In the genomic region with DNA sequence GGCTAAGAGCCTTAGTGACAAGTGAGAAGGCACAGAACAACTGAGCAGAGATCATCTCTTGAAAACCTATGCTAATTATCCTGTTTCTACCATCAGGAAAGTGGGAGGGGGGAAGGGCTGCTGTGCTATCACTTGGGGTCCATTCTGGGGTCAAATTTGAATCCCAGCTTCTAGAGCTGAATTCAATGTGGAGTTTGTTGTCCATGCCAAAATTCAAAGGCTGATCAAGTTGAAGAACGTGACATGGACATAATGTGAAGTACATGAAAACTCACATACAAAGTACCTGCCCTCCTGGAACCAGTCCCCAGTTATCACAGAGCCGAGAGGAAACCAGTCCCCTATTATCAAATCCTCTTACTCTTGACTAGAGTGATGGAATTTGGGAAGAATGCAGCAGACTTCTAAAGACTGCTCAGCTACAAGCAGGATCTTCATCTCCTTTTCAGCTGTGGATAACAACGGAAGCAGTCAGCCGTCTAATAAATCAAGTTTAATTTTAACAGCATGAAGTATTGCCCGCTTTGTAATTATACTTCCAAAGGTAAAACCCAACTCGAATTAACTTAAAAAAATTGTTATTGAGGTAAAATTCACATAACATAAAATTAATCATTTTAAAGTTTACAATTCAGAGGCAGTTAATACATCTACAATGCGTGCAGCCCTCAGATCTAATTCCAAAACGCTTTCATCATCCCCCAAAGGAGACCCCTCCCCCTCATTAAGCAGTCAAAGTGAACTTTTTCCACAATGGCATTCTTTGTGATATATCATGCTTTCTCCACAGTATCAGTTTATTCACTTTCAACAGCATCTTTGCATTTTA, we compare ENCODE assay signal across 9 cellular contexts.
DNase-seq lines count a peak whose midpoint lies in the region; ATAC-seq, FAIRE-seq and TF ChIP-seq lines count a peak whose summit lies in the region.
"Had no signal": no experiment of that assay in that cellular context is flagged by ENCODE, and none has a peak within 500 bp of the region (broad histone marks: within the 10 kb centered on the region; RNA-seq: fewer than 3 reads in every experiment).

No MANE protein-coding gene starts in this region.

- DNase-seq in CD4-positive, alpha-beta memory T cell: no peak
- no peak for DNase-seq in Panc1 (ENCODE audit: low read depth, low spot score)
- no peak for DNase-seq in endothelial cell (ENCODE audit: low spot score)
- DNase-seq in non-pigmented ciliary epithelial cell (ENCODE audit: low read depth): peak; percentile 50
- DNase-seq in frontal cortex (ENCODE audit: low spot score in 2 of 2): no peak
- DNase-seq in BE2C: no peak
- no peak for DNase-seq in GOT3 (lab: John Stamatoyannopoulos, UW)
- DNase-seq: effector CD4-positive, alpha-beta T cell had no signal

- TF ChIP-seq CTCF in Panc1 (IDR thresholded peaks at IDR 0.05) (no peak), endothelial cell (IDR thresholded peaks at IDR 0.05; ENCODE audit: unreplicated experiment) (no peak), BE2C (IDR thresholded peaks at IDR 0.05; ENCODE audit: low read depth, low read length) (no peak)

- peaks cover 59 to 77% (median 69%) of the 10 kb centered on the region in 4 donors for H3K4me1 Mint-ChIP-seq in CD4-positive, alpha-beta memory T cell
- peaks cover 46% of the 10 kb centered on the region for H3K4me1 Mint-ChIP-seq in endothelial cell (ENCODE audit: unreplicated experiment)

- in situ Hi-C loops in Panc1 (cut with HindIII; ENCODE audit: low pct_unique_long_range_greater_than_20kb, low sequenced_read_pairs): no loop called here

- ATAC-seq in Panc1 (peak; percentile 2; the same call in 1 of the 2 replicates), HG03045 (IDR thresholded peaks at IDR 0.05; ENCODE audit: unreplicated experiment) (no peak)

- no peaks in the 10 kb centered on the region for H3K27me3 ChIP-seq in CD4-positive, alpha-beta memory T cell (ENCODE audit: insufficient read depth, low read length)
- H3K27me3 ChIP-seq in Panc1 (ENCODE audit: control insufficient read depth, insufficient read depth, low read length) (no peaks in the 10 kb centered on the region), BE2C (no peaks in the 10 kb centered on the region)

- BruUV-seq in Panc1 (replicated peaks; lab: Mats Ljungman, UMichigan): no TSS peak

- FAIRE-seq in frontal cortex (lab: Jason Lieb, UNC): no peak

- H3K9me3 Mint-ChIP-seq in CD4-positive, alpha-beta memory T cell: no peaks in the 10 kb centered on the region
- H3K9me3 Mint-ChIP-seq in endothelial cell (ENCODE audit: unreplicated experiment): no peaks in the 10 kb centered on the region

- peaks cover 5% of the 10 kb centered on the region for H3K36me3 ChIP-seq in CD4-positive, alpha-beta memory T cell (ENCODE audit: insufficient read depth, low read length)
- H3K36me3 ChIP-seq in Panc1 (ENCODE audit: control insufficient read depth, insufficient read depth, low read length) (peaks cover 24% of the 10 kb centered on the region), BE2C (no peaks in the 10 kb centered on the region)

- no peaks in the 10 kb centered on the region for H3K27me3 Mint-ChIP-seq in CD4-positive, alpha-beta memory T cell
- peaks cover 2% of the 10 kb centered on the region for H3K27me3 Mint-ChIP-seq in endothelial cell (ENCODE audit: unreplicated experiment)

- intact Hi-C loops in CD4-positive, alpha-beta memory T cell (cut with micrococcal nuclease): no loop called here
- intact Hi-C loops in Panc1 (cut with micrococcal nuclease; ENCODE audit: unreplicated experiment): no loop called here

- peak overlapping the region; percentile 75 to 96 (median 91) for H3K27ac Mint-ChIP-seq in CD4-positive, alpha-beta memory T cell
- H3K27ac Mint-ChIP-seq in endothelial cell (ENCODE audit: unreplicated experiment): peak overlapping the region; percentile 43

- H3K27ac ChIP-seq in CD4-positive, alpha-beta memory T cell (ENCODE audit: low read depth, low read length): peak overlapping the region; percentile 57
- peak overlapping the region; percentile 82 for H3K27ac ChIP-seq in Panc1 (ENCODE audit: low read length)

- CTCF ChIA-PET in CD4-positive, alpha-beta memory T cell (lab: Charles Lee; ENCODE audit: partially characterized antibody): interaction anchor here (1.2 to 6.1 kb wide), 3 partner anchors 9 to 129 kb away, joined by 3 to 40 read pairs (median 6); no protein-coding TSS in a partner anchor
- CTCF ChIA-PET in Panc1 (lab: Charles Lee): interaction anchor here (0.7 kb wide), 1 partner anchor 13 kb away, joined by 3 read pairs; no protein-coding TSS in a partner anchor

- H3K4me1 ChIP-seq in CD4-positive, alpha-beta memory T cell (ENCODE audit: insufficient read depth, low read length): peaks cover 69% of the 10 kb centered on the region
- H3K4me1 ChIP-seq in Panc1 (ENCODE audit: control insufficient read depth, insufficient read depth, low read length): peaks cover 67% of the 10 kb centered on the region
- H3K4me1 ChIP-seq in BE2C: no peaks in the 10 kb centered on the region

- peak overlapping the region in 7 of 8 donors; percentile 77 to 92 (median 81) for H3K4me3 Mint-ChIP-seq in CD4-positive, alpha-beta memory T cell
- no peak overlapping the region for H3K4me3 Mint-ChIP-seq in endothelial cell (ENCODE audit: unreplicated experiment)

- H3K4me3 ChIP-seq in CD4-positive, alpha-beta memory T cell (ENCODE audit: low read length in 2 of 2): peak overlapping the region in 1 of 2 donors; percentile 26
- H3K4me3 ChIP-seq in Panc1 (ENCODE audit: low read depth in 2 of 2, low read length in 2 of 2): no peak overlapping the region
- no peak overlapping the region for H3K4me3 ChIP-seq in BE2C (ENCODE audit: low read depth, low read length)

- POLR2A ChIA-PET in CD4-positive, alpha-beta memory T cell (lab: Charles Lee; ENCODE audit: partially characterized antibody): interaction anchor here (1.2 kb wide), 1 partner anchor 26 kb away, joined by 3 read pairs; no protein-coding TSS in a partner anchor
- POLR2A ChIA-PET in Panc1 (lab: Charles Lee): no interaction called here

- H3K36me3 Mint-ChIP-seq in CD4-positive, alpha-beta memory T cell: peaks cover 22 to 39% of the 10 kb centered on the region in 2 donors
- H3K36me3 Mint-ChIP-seq in endothelial cell (ENCODE audit: low read depth, unreplicated experiment): peaks cover 30% of the 10 kb centered on the region

- no peaks in the 10 kb centered on the region for H3K9me3 ChIP-seq in CD4-positive, alpha-beta memory T cell (ENCODE audit: control insufficient read depth in 1 of 2, low read length in 2 of 2)
- H3K9me3 ChIP-seq in Panc1 (ENCODE audit: control insufficient read depth, insufficient read depth, low read depth, low read length) (no peaks in the 10 kb centered on the region), BE2C (no peaks in the 10 kb centered on the region)
